In the genomic region with DNA sequence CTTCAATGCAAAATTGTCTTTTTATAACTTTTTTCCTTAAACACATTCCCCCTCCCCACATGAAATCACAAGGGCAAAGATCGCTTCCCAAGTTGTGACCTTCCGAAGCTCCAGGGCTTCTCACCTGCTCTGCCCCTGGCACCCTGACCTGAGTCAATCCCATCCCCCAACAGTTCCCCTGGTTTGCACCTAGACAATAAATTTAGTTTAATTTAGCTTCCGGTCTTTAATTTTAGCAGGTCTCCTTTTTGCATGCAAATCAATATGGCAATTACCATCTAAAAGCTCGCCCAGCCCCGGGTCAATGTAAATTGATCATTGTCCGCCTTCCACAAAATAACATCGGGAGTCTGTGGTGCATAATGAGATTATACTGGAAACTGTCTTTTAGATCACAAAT, we compare ENCODE assay signal across 12 cellular contexts. TPM values are rescaled to one million over a fixed set of nuclear protein-coding genes. Genes with fewer than 3 reads are reported as not detected.
A peak's percentile ranks its signal among the peaks of the same experiment; 100 is the strongest.
DNase-seq lines count a peak whose midpoint lies in the region; ATAC-seq, FAIRE-seq and TF ChIP-seq lines count a peak whose summit lies in the region.
"Had no signal": no experiment of that assay in that cellular context is flagged by ENCODE, and none has a peak within 500 bp of the region (broad histone marks: within the 10 kb centered on the region; RNA-seq: fewer than 3 reads in every experiment).

No MANE protein-coding gene starts in this region.

- H4K91ac ChIP-seq in trophoblast cell (ENCODE audit: low read depth, low read length), result no peak overlapping the region

- H4K8ac ChIP-seq in trophoblast cell (ENCODE audit: low read depth, low read length), result no peak overlapping the region

- dilution Hi-C loops in endothelial cell of umbilical vein (cut with MboI; ENCODE audit: extremely low pct_ligation_motif_present, low sequenced_read_pairs), result no loop called here

- peaks cover 10% of the 10 kb centered on the region for H3K36me3 Mint-ChIP-seq in T-helper 1 cell treated with Interleukin-12 subunit alpha and Interleukin-12 subunit beta and Interleukin-4 antibody, amounts not matched to agents 30 μg/mL and 1 μg/mL, for 36 hours (ENCODE audit: low read depth)

- no peak for ATAC-seq in body of pancreas
- ATAC-seq in GM21576 (IDR thresholded peaks at IDR 0.05; ENCODE audit: unreplicated experiment), result no peak

- no peak overlapping the region for H2BK12ac ChIP-seq in trophoblast cell (ENCODE audit: low read length)

- no peaks in the 10 kb centered on the region for H3K9me2 ChIP-seq in OCI-LY1 (ENCODE audit: low read depth, low read length)

- H2BK120ac ChIP-seq in trophoblast cell (ENCODE audit: insufficient read depth, low read length, poor library complexity), result no peak overlapping the region

- no peak overlapping the region for H3K23ac ChIP-seq in trophoblast cell (ENCODE audit: low read length)

- H3K18ac ChIP-seq in trophoblast cell (ENCODE audit: low read length), result no peak overlapping the region

- H3K36me3 ChIP-seq in OCI-LY1 (ENCODE audit: insufficient read depth, low read length) (peaks cover 20% of the 10 kb centered on the region; the same call in 1 of the 2 replicates), endothelial cell of umbilical vein (ENCODE audit: control insufficient read depth in 2 of 2, extremely low read depth in 1 of 2, insufficient read depth in 2 of 2, low read length in 2 of 2) (no peaks in the 10 kb centered on the region), trophoblast cell (ENCODE audit: control insufficient read depth in 1 of 2, insufficient read depth in 2 of 2, low read length in 2 of 2) (no peaks in the 10 kb centered on the region), body of pancreas (replicated peaks in 1 of 2; ENCODE audit: insufficient read depth in 1 of 2, low read depth in 2 of 2) (no peaks in the 10 kb centered on the region)
- H3K36me3 ChIP-seq: tibial nerve had no signal

- H3K79me1 ChIP-seq in trophoblast cell (ENCODE audit: low read length), result peaks cover 14% of the 10 kb centered on the region

- H3K4me2 ChIP-seq in OCI-LY1 (ENCODE audit: low read length) (peak overlapping the region; percentile 43; the same call in 1 of the 2 replicates), endothelial cell of umbilical vein (ENCODE audit: insufficient read depth, low read length) (peak overlapping the region; percentile 56), trophoblast cell (ENCODE audit: low read length) (peak overlapping the region; percentile 14)

- BruUV-seq in endothelial cell of umbilical vein (replicated peaks; lab: Mats Ljungman, UMichigan), result no TSS peak

- H3K27ac Mint-ChIP-seq in T-helper 1 cell treated with Interleukin-12 subunit alpha and Interleukin-12 subunit beta and Interleukin-4 antibody, amounts not matched to agents 30 μg/mL and 1 μg/mL, for 36 hours, result no peak overlapping the region

- CTCF ChIA-PET in endothelial cell of umbilical vein (lab: Charles Lee), result no interaction called here

- H3K4me3 Mint-ChIP-seq in T-helper 1 cell treated with Interleukin-12 subunit alpha and Interleukin-12 subunit beta and Interleukin-4 antibody, amounts not matched to agents 30 μg/mL and 1 μg/mL, for 36 hours, result peak overlapping the region; percentile 67

- H4K12ac ChIP-seq in trophoblast cell (ENCODE audit: low read depth, low read length), result no peak overlapping the region

- no peaks in the 10 kb centered on the region for H3F3A ChIP-seq in OCI-LY1 (ENCODE audit: insufficient read depth, low read length)

- H3K4me1 ChIP-seq in OCI-LY1 (ENCODE audit: insufficient read depth, low read length, severe bottlenecking) (peaks cover 51% of the 10 kb centered on the region), endothelial cell of umbilical vein (ENCODE audit: control insufficient read depth, extremely low read depth, insufficient read depth, low read length) (peaks cover 17% of the 10 kb centered on the region), trophoblast cell (ENCODE audit: control insufficient read depth in 1 of 2, insufficient read depth in 2 of 2, low read length in 2 of 2) (peaks cover 30 to 38% of the 10 kb centered on the region in 2 experiments), body of pancreas (peaks cover 68% of the 10 kb centered on the region)

- no peaks in the 10 kb centered on the region for H3K9me3 ChIP-seq in OCI-LY1 (ENCODE audit: low read length)
- no peaks in the 10 kb centered on the region for H3K9me3 ChIP-seq in endothelial cell of umbilical vein (replicated peaks; ENCODE audit: control insufficient read depth, insufficient read depth, low read length)
- H3K9me3 ChIP-seq in trophoblast cell (ENCODE audit: insufficient read depth, low read depth, low read length), result no peaks in the 10 kb centered on the region
- H3K9me3 ChIP-seq in body of pancreas, result no peaks in the 10 kb centered on the region
- H3K9me3 ChIP-seq: tibial nerve had no signal

- H3K27me3 ChIP-seq in OCI-LY1 (ENCODE audit: insufficient read depth, low read length) (no peaks in the 10 kb centered on the region), endothelial cell of umbilical vein (ENCODE audit: control insufficient read depth in 2 of 2, insufficient read depth in 2 of 2, low read length in 2 of 2) (no peaks in the 10 kb centered on the region), trophoblast cell (ENCODE audit: insufficient read depth, low read length) (no peaks in the 10 kb centered on the region), body of pancreas (no peaks in the 10 kb centered on the region)

- no peak overlapping the region for H3K4me3 ChIP-seq in OCI-LY1 (ENCODE audit: low read depth, low read length, poor library complexity, severe bottlenecking)
- no peak overlapping the region for H3K4me3 ChIP-seq in endothelial cell of umbilical vein (replicated peaks in 1 of 3; ENCODE audit: insufficient read depth in 1 of 3, low read depth in 1 of 3, low read length in 3 of 3)
- H3K4me3 ChIP-seq in trophoblast cell (ENCODE audit: low read depth, low read length), result no peak overlapping the region
- H3K4me3 ChIP-seq in body of pancreas, result no peak overlapping the region

- H3K9me1 ChIP-seq in endothelial cell of umbilical vein (replicated peaks; ENCODE audit: control insufficient read depth, extremely low read depth, insufficient read depth, low read length), result no peaks in the 10 kb centered on the region

- H3K79me2 ChIP-seq in OCI-LY1 (ENCODE audit: insufficient read depth, low read length), result no peaks in the 10 kb centered on the region
- H3K79me2 ChIP-seq in endothelial cell of umbilical vein (ENCODE audit: control insufficient read depth, insufficient read depth, low read length), result peaks cover 81% of the 10 kb centered on the region
- H3K79me2 ChIP-seq in trophoblast cell (ENCODE audit: control insufficient read depth, insufficient read depth, low read length, poor library complexity), result no peaks in the 10 kb centered on the region

- H3K14ac ChIP-seq in trophoblast cell (ENCODE audit: low read length), result no peak overlapping the region

- H3K27ac ChIP-seq in OCI-LY1 (ENCODE audit: low read depth, low read length, poor library complexity, severe bottlenecking) (no peak overlapping the region), endothelial cell of umbilical vein (ENCODE audit: insufficient read depth, low read depth, low read length) (no peak overlapping the region), trophoblast cell (ENCODE audit: low read depth, low read length) (no peak overlapping the region), body of pancreas (peak overlapping the region in 2 of 4 donors; percentile 65 to 83)

- DNase-seq in T-helper 1 cell (no peak), endothelial cell of umbilical vein (ENCODE audit: low read depth, low spot score) (no peak), trophoblast cell (no peak), body of pancreas (no peak), activated gamma-delta T cell treated with Interleukin-2 at 50 U/mL for 16 hours (no peak)
- DNase-seq: GDM1, IMR-90 had no signal

- POLR2A ChIA-PET in endothelial cell of umbilical vein (lab: Charles Lee), result no interaction called here

- H3K4me1 Mint-ChIP-seq in T-helper 1 cell treated with Interleukin-12 subunit alpha and Interleukin-12 subunit beta and Interleukin-4 antibody, amounts not matched to agents 30 μg/mL and 1 μg/mL, for 36 hours (ENCODE audit: low read depth), result peaks cover 43% of the 10 kb centered on the region

- TF ChIP-seq POLR2A in endothelial cell of umbilical vein (IDR thresholded peaks at IDR 0.05; ENCODE audit: low read depth, low read length) (no peak), body of pancreas (IDR thresholded peaks at IDR 0.05) (no peak)

- TF ChIP-seq CTCF in OCI-LY1 (IDR thresholded peaks at IDR 0.05; ENCODE audit: low read length) (no peak), endothelial cell of umbilical vein (IDR thresholded peaks at IDR 0.05; ENCODE audit: extremely low read depth in 1 of 2, insufficient read depth in 1 of 2, low read depth in 1 of 2, low read length in 2 of 2) (no peak), body of pancreas (IDR thresholded peaks at IDR 0.05) (no peak)

- H2AFZ ChIP-seq in OCI-LY1 (ENCODE audit: low read length) (no peak overlapping the region), endothelial cell of umbilical vein (ENCODE audit: low read depth, low read length) (no peak overlapping the region), trophoblast cell (ENCODE audit: insufficient read depth, low read length, poor library complexity) (no peak overlapping the region)

- intact Hi-C loops in endothelial cell of umbilical vein (cut with micrococcal nuclease) (loop anchor here (5.0 kb wide), 1 partner anchor 279 kb away; no protein-coding TSS in a partner anchor), body of pancreas (cut with DNase I) (loop anchor here (10.0 kb wide), 1 partner anchor 64 kb away; no protein-coding TSS in a partner anchor)

- no CpG with 5 or more reads among the region's 7 CpGs for WGBS in trophoblast cell (ENCODE audit: extremely low coverage, insufficient coverage, insufficient read length)
- 50 to 62% methylated on average over 7 of the region's 7 CpGs for WGBS in body of pancreas, 2 donors

- H2AK5ac ChIP-seq in trophoblast cell (ENCODE audit: low read length), result no peak overlapping the region

- FAIRE-seq in endothelial cell of umbilical vein (lab: Jason Lieb, UNC), result no peak

- H3K4ac ChIP-seq in trophoblast cell (ENCODE audit: low read depth, low read length), result no peak overlapping the region

- H2BK5ac ChIP-seq in trophoblast cell (ENCODE audit: low read depth, low read length, poor library complexity), result no peak overlapping the region

- no peaks in the 10 kb centered on the region for H3K27me3 Mint-ChIP-seq in T-helper 1 cell treated with Interleukin-12 subunit alpha and Interleukin-12 subunit beta and Interleukin-4 antibody, amounts not matched to agents 30 μg/mL and 1 μg/mL, for 36 hours (ENCODE audit: low read depth)

- H4K20me1 ChIP-seq in OCI-LY1 (ENCODE audit: insufficient read depth, low read length) (no peaks in the 10 kb centered on the region), endothelial cell of umbilical vein (replicated peaks; ENCODE audit: control insufficient read depth, extremely low read depth, insufficient read depth, low read length) (no peaks in the 10 kb centered on the region)

- H3K9me3 Mint-ChIP-seq in T-helper 1 cell treated with Interleukin-12 subunit alpha and Interleukin-12 subunit beta and Interleukin-4 antibody, amounts not matched to agents 30 μg/mL and 1 μg/mL, for 36 hours, result no peaks in the 10 kb centered on the region
- H3K9me3 Mint-ChIP-seq: activated naive CD4-positive, alpha-beta T cell treated with anti-CD3 and anti-CD28 coated beads, Interleukin-2, amount 50 U/mL, for 72 hours had no signal

- H3K9ac ChIP-seq in OCI-LY1 (ENCODE audit: low read length), result no peak overlapping the region
- no peak overlapping the region for H3K9ac ChIP-seq in endothelial cell of umbilical vein (replicated peaks; ENCODE audit: extremely low read depth, insufficient read depth, low read length)
- H3K9ac ChIP-seq in trophoblast cell (ENCODE audit: low read length), result no peak overlapping the region

RNA-seq across cellular contexts. Expression of a gene that starts 6.8 kb away (rescaled TPM):
- 23.9 and 24.2 TPM in 2 replicates for total RNA-seq in endothelial cell of umbilical vein
- polyA plus RNA-seq in endothelial cell of umbilical vein, result 10.1 and 11.9 TPM in 2 replicates
- polyA plus RNA-seq in endothelial cell of umbilical vein (2011; cell fraction: cytosol; rRNA removed), result 11.0 and 11.3 TPM in 2 replicates
- polyA plus RNA-seq in endothelial cell of umbilical vein (2011; cell fraction: nucleus; rRNA removed), result 15.7 and 18.2 TPM in 2 replicates
- polyA plus RNA-seq in endothelial cell of umbilical vein (2012), result 19.4 and 20.9 TPM in 2 replicates
- polyA minus RNA-seq in endothelial cell of umbilical vein, result 17.8 and 20.6 TPM in 2 replicates
- polyA minus RNA-seq in endothelial cell of umbilical vein (2011; cell fraction: cytosol; rRNA and poly(A)+ RNA removed), result 25.7 TPM
- polyA minus RNA-seq in endothelial cell of umbilical vein (2011; cell fraction: nucleus; rRNA and poly(A)+ RNA removed), result 12.8 and 13.3 TPM in 2 replicates
- 5.9 and 6.1 TPM in 2 replicates for polyA plus RNA-seq in trophoblast cell (2013)
- total RNA-seq in body of pancreas, result 10 to 100 TPM; 13.2 to 23.6 TPM
